In genomic region chr3:10178892-10179291, GRCh38 we compare ENCODE assay signal across 23 cellular contexts.
"Had no signal": no experiment of that assay in that cellular context is flagged by ENCODE, and none has a peak within 500 bp of the region (broad histone marks: within the 10 kb centered on the region; RNA-seq: fewer than 3 reads in every experiment).

No MANE protein-coding gene starts in this region.

- H3K9me3 Mint-ChIP-seq: activated B cell treated with CpG ODN at 0.5 μM for 24 hours; activated CD4-positive, alpha-beta memory T cell treated with anti-CD3 and anti-CD28 coated beads for 36 hours; activated naive CD4-positive, alpha-beta T cell treated with anti-CD3 and anti-CD28 coated beads, Interleukin-2, amount 50 U/mL, for 24 hours; central memory CD8-positive, alpha-beta T cell; immature natural killer cell; stimulated activated naive CD8-positive, alpha-beta T cell treated with anti-CD3 and anti-CD28 coated beads, Interleukin-15, Interleukin-2, amounts not matched to agents 100 ng/mL and 50 ng/mL, for 24 hours had no signal

- ATAC-seq: esophagus mucosa, left lobe of liver, right cardiac atrium had no signal

- H3K9me3 ChIP-seq: breast epithelium, tibial artery had no signal

- H3K4me3 ChIP-seq: breast epithelium, tibial artery had no signal

- H3K4me1 ChIP-seq: breast epithelium, parathyroid adenoma had no signal

- H2AFZ ChIP-seq: parathyroid adenoma had no signal

- H3K9ac ChIP-seq: parathyroid adenoma had no signal

- DNase-seq: activated B cell treated with CpG ODN at 0.5 μM for 24 hours; activated CD4-positive, alpha-beta memory T cell treated with anti-CD3 and anti-CD28 coated beads for 36 hours; activated CD4-positive, alpha-beta T cell treated with anti-CD3 and anti-CD28 coated beads for 4 hours; activated gamma-delta T cell treated with Interleukin-2 at 50 U/mL for 16 hours; activated T-cell treated with anti-CD3 and anti-CD28 coated beads, Interleukin-2, amount 50 U/mL, for 1 hour; effector memory CD4-positive, alpha-beta T cell; foreskin melanocyte; immature natural killer cell; midbrain; nucleus accumbens; stimulated activated CD4-positive, alpha-beta T cell treated with anti-CD3 and anti-CD28 coated beads, Interleukin-12 subunit alpha, Interleukin-12 subunit beta, amount 100 ng/mL, for 4 hours; stimulated activated CD4-positive, alpha-beta T cell treated with anti-CD3 and anti-CD28 coated beads, Interleukin-4, amount 100 ng/mL, for 4 hours; substantia nigra; tibial artery had no signal

- H3K36me3 ChIP-seq: breast epithelium had no signal

- H3K27ac ChIP-seq: breast epithelium, parathyroid adenoma, tibial artery had no signal

- H3K27me3 Mint-ChIP-seq: activated B cell treated with CpG ODN at 0.5 μM for 24 hours; activated CD4-positive, alpha-beta memory T cell treated with anti-CD3 and anti-CD28 coated beads for 36 hours; activated naive CD4-positive, alpha-beta T cell treated with anti-CD3 and anti-CD28 coated beads, Interleukin-2, amount 50 U/mL, for 24 hours; central memory CD8-positive, alpha-beta T cell; stimulated activated naive CD8-positive, alpha-beta T cell treated with anti-CD3 and anti-CD28 coated beads, Interleukin-15, Interleukin-2, amounts not matched to agents 100 ng/mL and 50 ng/mL, for 24 hours had no signal

- H3K27ac Mint-ChIP-seq: activated B cell treated with CpG ODN at 0.5 μM for 24 hours; activated CD4-positive, alpha-beta memory T cell treated with anti-CD3 and anti-CD28 coated beads for 36 hours; activated naive CD4-positive, alpha-beta T cell treated with anti-CD3 and anti-CD28 coated beads, Interleukin-2, amount 50 U/mL, for 24 hours; stimulated activated naive CD8-positive, alpha-beta T cell treated with anti-CD3 and anti-CD28 coated beads, Interleukin-15, Interleukin-2, amounts not matched to agents 100 ng/mL and 50 ng/mL, for 24 hours had no signal

- H3K27me3 ChIP-seq: breast epithelium, tibial artery had no signal

- FAIRE-seq: colon had no signal

- H3K4me3 Mint-ChIP-seq: activated B cell treated with CpG ODN at 0.5 μM for 24 hours; activated CD4-positive, alpha-beta memory T cell treated with anti-CD3 and anti-CD28 coated beads for 36 hours; activated naive CD4-positive, alpha-beta T cell treated with anti-CD3 and anti-CD28 coated beads, Interleukin-2, amount 50 U/mL, for 24 hours; central memory CD8-positive, alpha-beta T cell; immature natural killer cell; stimulated activated naive CD8-positive, alpha-beta T cell treated with anti-CD3 and anti-CD28 coated beads, Interleukin-15, Interleukin-2, amounts not matched to agents 100 ng/mL and 50 ng/mL, for 24 hours had no signal

- H3K79me2 ChIP-seq: parathyroid adenoma had no signal
